In the genomic region with DNA sequence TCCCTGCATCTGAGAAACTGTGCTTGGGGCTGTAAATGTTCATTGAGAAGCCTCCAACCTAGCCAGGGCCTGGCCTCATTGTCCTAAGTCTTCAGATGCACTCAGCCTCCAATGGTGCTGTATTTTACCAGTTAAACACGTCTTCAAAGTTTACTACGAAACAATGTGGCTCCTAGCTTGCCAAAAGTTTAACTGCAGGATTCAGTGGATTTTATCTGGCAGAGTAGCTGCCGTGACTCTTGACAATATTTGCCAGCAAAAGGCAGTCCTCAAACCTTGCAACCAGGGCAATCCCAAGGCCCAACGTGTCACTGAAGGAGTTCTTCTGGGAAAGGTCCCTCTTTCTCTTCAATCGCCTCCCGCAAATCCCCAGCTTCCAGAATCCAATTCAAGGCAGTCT, we compare ENCODE assay signal across 13 cellular contexts. TPM values are rescaled to one million over a fixed set of nuclear protein-coding genes. Genes with fewer than 3 reads are reported as not detected.
DNase-seq lines count a peak whose midpoint lies in the region; ATAC-seq and TF ChIP-seq lines count a peak whose summit lies in the region.
"Had no signal": no experiment of that assay in that cellular context is flagged by ENCODE, and none has a peak within 500 bp of the region (broad histone marks: within the 10 kb centered on the region; RNA-seq: fewer than 3 reads in every experiment).

No MANE protein-coding gene starts in this region.

- intact Hi-C loops in PC-9 (cut with micrococcal nuclease; ENCODE audit: unreplicated experiment) = loop anchor here (5.0 kb wide), 2 partner anchors 317 to 1223 kb away; no protein-coding TSS in a partner anchor

- H4K20me1 ChIP-seq in PC-9 (ENCODE audit: insufficient read depth) (no peaks in the 10 kb centered on the region), MM.1S (ENCODE audit: insufficient read depth, low read length) (no peaks in the 10 kb centered on the region)

- DNase-seq in PC-9 (no peak), endodermal cell (no peak), superior temporal gyrus (ENCODE audit: extremely low spot score) (peak; percentile 43), MM.1S (no peak), MV-4-11 (lab: John Stamatoyannopoulos, UW) (no peak)
- no peak for DNase-seq in activated T-cell treated with anti-CD3 and anti-CD28 coated beads, Interleukin-2, amount 50 U/mL, for 4 hours
- DNase-seq: NK-92 treated with Interleukin-12 subunit alpha and Interleukin-12 subunit beta, amount 100 ng/mL, for 24 hours had no signal

- H3K4me2 ChIP-seq in PC-9 (peak overlapping the region; percentile 82; the same call in 1 of the 2 replicates), MM.1S (ENCODE audit: low read depth, low read length) (no peak overlapping the region)

- CTCF ChIA-PET in PC-9 (lab: Charles Lee) = no interaction called here

- H3K9ac ChIP-seq in endodermal cell (ENCODE audit: extremely low read depth, low read length, poor library complexity, severe bottlenecking) (no peak overlapping the region), mucosa of stomach (ENCODE audit: low read length) (peak overlapping the region; percentile 69), MM.1S (ENCODE audit: low read length) (no peak overlapping the region)

- no peaks in the 10 kb centered on the region for H3K9me3 Mint-ChIP-seq in endodermal cell
- no peaks in the 10 kb centered on the region for H3K9me3 Mint-ChIP-seq in activated T-cell treated with anti-CD3 and anti-CD28 coated beads, Interleukin-2, amount 50 U/mL, for 4 hours
- H3K9me3 Mint-ChIP-seq: stimulated activated naive CD8-positive, alpha-beta T cell treated with anti-CD3 and anti-CD28 coated beads, Interleukin-15, Interleukin-2, amounts not matched to agents 100 ng/mL and 50 ng/mL, for 24 hours had no signal

- H3K9me3 ChIP-seq in PC-9 (ENCODE audit: insufficient read depth, low read depth) (no peaks in the 10 kb centered on the region), endodermal cell (ENCODE audit: control insufficient read depth, low read length) (no peaks in the 10 kb centered on the region), mucosa of stomach (ENCODE audit: control insufficient read depth, low read length) (no peaks in the 10 kb centered on the region), MM.1S (replicated peaks; ENCODE audit: insufficient read depth, low read length) (no peaks in the 10 kb centered on the region)

- H3K36me3 Mint-ChIP-seq in endodermal cell (ENCODE audit: low read depth) = no peaks in the 10 kb centered on the region
- no peaks in the 10 kb centered on the region for H3K36me3 Mint-ChIP-seq in activated T-cell treated with anti-CD3 and anti-CD28 coated beads, Interleukin-2, amount 50 U/mL, for 4 hours (ENCODE audit: insufficient read depth)

- H3K4me3 Mint-ChIP-seq in endodermal cell = peak overlapping the region; percentile 53
- H3K4me3 Mint-ChIP-seq in activated T-cell treated with anti-CD3 and anti-CD28 coated beads, Interleukin-2, amount 50 U/mL, for 4 hours = no peak overlapping the region
- H3K4me3 Mint-ChIP-seq: stimulated activated naive CD8-positive, alpha-beta T cell treated with anti-CD3 and anti-CD28 coated beads, Interleukin-15, Interleukin-2, amounts not matched to agents 100 ng/mL and 50 ng/mL, for 24 hours had no signal

- H3K27me3 ChIP-seq in PC-9 (ENCODE audit: insufficient read depth, low read depth) (peaks cover 18% of the 10 kb centered on the region), endodermal cell (ENCODE audit: control insufficient read depth, insufficient read depth, low read length, poor library complexity, severe bottlenecking) (peaks cover 25% of the 10 kb centered on the region), mucosa of stomach (ENCODE audit: control insufficient read depth, insufficient read depth, low read length) (peaks cover 9% of the 10 kb centered on the region), MM.1S (replicated peaks; ENCODE audit: insufficient read depth, low read length) (no peaks in the 10 kb centered on the region; the same call in 1 of the 2 replicates)

- H3K79me2 ChIP-seq in PC-9 (ENCODE audit: low read depth) (no peaks in the 10 kb centered on the region), MM.1S (ENCODE audit: low read length) (no peaks in the 10 kb centered on the region)

- H3K27me3 Mint-ChIP-seq in endodermal cell (ENCODE audit: insufficient read depth) = peaks cover 34% of the 10 kb centered on the region
- peaks cover 28% of the 10 kb centered on the region for H3K27me3 Mint-ChIP-seq in activated T-cell treated with anti-CD3 and anti-CD28 coated beads, Interleukin-2, amount 50 U/mL, for 4 hours (ENCODE audit: low read depth)

- H2AFZ ChIP-seq in PC-9 = no peak overlapping the region
- H2AFZ ChIP-seq in MM.1S (ENCODE audit: low read length) = no peak overlapping the region

- 87% methylated on average over 4 to 6 of the region's 6 CpGs for WGBS in endodermal cell (ENCODE audit: insufficient coverage in 1 of 2, insufficient read length in 1 of 2), 2 experiments

- ATAC-seq in activated T-cell treated with anti-CD3 and anti-CD28 coated beads, Interleukin-2, amount 50 U/mL, for 4 hours = no peak
- no peak for ATAC-seq in HG03159 (IDR thresholded peaks at IDR 0.05; ENCODE audit: unreplicated experiment)

- peaks cover 12% of the 10 kb centered on the region for H3K4me1 Mint-ChIP-seq in endodermal cell
- H3K4me1 Mint-ChIP-seq in activated T-cell treated with anti-CD3 and anti-CD28 coated beads, Interleukin-2, amount 50 U/mL, for 4 hours (ENCODE audit: low read depth) = no peaks in the 10 kb centered on the region

- no TSS peak for BruUV-seq in PC-9 (replicated peaks; lab: Mats Ljungman, UMichigan)

- H3K9me2 ChIP-seq in PC-9 (ENCODE audit: insufficient read depth) = no peaks in the 10 kb centered on the region
- no peaks in the 10 kb centered on the region for H3K9me2 ChIP-seq in MM.1S (replicated peaks; ENCODE audit: insufficient read depth, low read length)

- no peak overlapping the region for H3K27ac Mint-ChIP-seq in endodermal cell
- H3K27ac Mint-ChIP-seq: stimulated activated naive CD8-positive, alpha-beta T cell treated with anti-CD3 and anti-CD28 coated beads, Interleukin-15, Interleukin-2, amounts not matched to agents 100 ng/mL and 50 ng/mL, for 24 hours had no signal

- TF ChIP-seq CTCF in PC-9 (conservative IDR thresholded peaks at IDR 0.05) (no peak), endodermal cell (conservative IDR thresholded peaks at IDR 0.05) (no peak), MM.1S (IDR thresholded peaks at IDR 0.05; ENCODE audit: low read length) (no peak)

- POLR2A ChIA-PET in PC-9 (lab: Charles Lee; ENCODE audit: unreplicated experiment) = no interaction called here

- H3K4me3 ChIP-seq in PC-9 (no peak overlapping the region), endodermal cell (ENCODE audit: low read length) (no peak overlapping the region), mucosa of stomach (ENCODE audit: low read length) (peak overlapping the region; percentile 6), MM.1S (ENCODE audit: low read length) (no peak overlapping the region)

- H3K36me3 ChIP-seq in PC-9 (ENCODE audit: low read depth) (no peaks in the 10 kb centered on the region), endodermal cell (ENCODE audit: control insufficient read depth, insufficient read depth, low read length) (no peaks in the 10 kb centered on the region), mucosa of stomach (ENCODE audit: control insufficient read depth, insufficient read depth, low read length) (no peaks in the 10 kb centered on the region), MM.1S (replicated peaks; ENCODE audit: insufficient read depth, low read length) (no peaks in the 10 kb centered on the region)

- H3K4me1 ChIP-seq in PC-9 (replicated peaks; ENCODE audit: insufficient read depth) (peaks cover 5% of the 10 kb centered on the region; the same call in 1 of the 2 replicates), endodermal cell (ENCODE audit: control insufficient read depth, insufficient read depth, low read length) (peaks cover 9% of the 10 kb centered on the region), mucosa of stomach (ENCODE audit: control insufficient read depth, insufficient read depth, low read length) (peaks cover 40% of the 10 kb centered on the region), MM.1S (ENCODE audit: low read length) (no peaks in the 10 kb centered on the region)

- no peaks in the 10 kb centered on the region for H3F3A ChIP-seq in PC-9 (ENCODE audit: insufficient read depth, low read depth)
- H3F3A ChIP-seq in MM.1S (ENCODE audit: insufficient read depth, low read length) = no peaks in the 10 kb centered on the region

- H3K27ac ChIP-seq in PC-9 = no peak overlapping the region
- H3K27ac ChIP-seq in endodermal cell (ENCODE audit: low read depth, low read length) = no peak overlapping the region
- H3K27ac ChIP-seq in MM.1S (ENCODE audit: low read length) = no peak overlapping the region
- H3K27ac ChIP-seq: epithelial cell of prostate had no signal

RNA-seq across cellular contexts. Expression of gene PID1, which starts 1.1 kb away (rescaled TPM):
- total RNA-seq in PC-9 (2021) (not detected in 2 replicates), endodermal cell (1 to 10 TPM in 1 of 2 donors, under 1 TPM in 1; 0.55 to 1.6 TPM)
- 16.1 TPM for polyA plus RNA-seq in endodermal cell (2013, experiment 1 of 2)
- 15.5 TPM for polyA plus RNA-seq in endodermal cell (2013, experiment 2 of 2)
- under 1 TPM in 2 of 3 donors, not detected in 1; 0.10 to 0.19 TPM for total RNA-seq in activated T-cell treated with anti-CD3 and anti-CD28 coated beads, Interleukin-2, amount 50 U/mL, for 4 hours
- total RNA-seq: activated CD8-positive, alpha-beta memory T cell treated with anti-CD3 and anti-CD28 coated beads for 36 hours; T-helper 2 cell treated with Interferon-gamma antibody and Interleukin-4, amounts not matched to agents 100 ng/mL and 5 ng/mL, for 36 hours had no signal
